1 cellular context compared by ENCODE assay signal in genomic region chr7:75732764-75733630, GRCh38.
TF ChIP-seq lines count a peak whose summit lies in the region.

No MANE protein-coding gene starts in this region.

TF ChIP-seq in HepG2, 621 proteins besides CTCF, POLR2A, EP300 and RAD21:
- TF ChIP-seq ZSCAN31 (CRISPR knock-in tag; IDR thresholded peaks at IDR 0.05; ENCODE audit: low read depth): no peak
- TF ChIP-seq FOSL1 (CRISPR knock-in tag; IDR thresholded peaks at IDR 0.05; ENCODE audit: borderline replicate concordance): no peak
- TF ChIP-seq, protein P1, sequence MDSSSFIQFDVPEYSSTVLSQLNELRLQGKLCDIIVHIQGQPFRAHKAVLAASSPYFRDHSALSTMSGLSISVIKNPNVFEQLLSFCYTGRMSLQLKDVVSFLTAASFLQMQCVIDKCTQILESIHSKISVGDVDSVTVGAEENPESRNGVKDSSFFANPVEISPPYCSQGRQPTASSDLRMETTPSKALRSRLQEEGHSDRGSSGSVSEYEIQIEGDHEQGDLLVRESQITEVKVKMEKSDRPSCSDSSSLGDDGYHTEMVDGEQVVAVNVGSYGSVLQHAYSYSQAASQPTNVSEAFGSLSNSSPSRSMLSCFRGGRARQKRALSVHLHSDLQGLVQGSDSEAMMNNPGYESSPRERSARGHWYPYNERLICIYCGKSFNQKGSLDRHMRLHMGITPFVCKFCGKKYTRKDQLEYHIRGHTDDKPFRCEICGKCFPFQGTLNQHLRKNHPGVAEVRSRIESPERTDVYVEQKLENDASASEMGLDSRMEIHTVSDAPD (CRISPR knock-in tag; IDR thresholded peaks at IDR 0.05): no peak
- TF ChIP-seq ZNF543 (CRISPR knock-in tag; IDR thresholded peaks at IDR 0.05): no peak
- no peak for TF ChIP-seq ZNF33A (CRISPR knock-in tag; IDR thresholded peaks at IDR 0.05; ENCODE audit: borderline replicate concordance)
- no peak for TF ChIP-seq CBX1 (IDR thresholded peaks at IDR 0.05; ENCODE audit: low read depth)
